8 cellular contexts compared by ENCODE assay signal in the genomic region with DNA sequence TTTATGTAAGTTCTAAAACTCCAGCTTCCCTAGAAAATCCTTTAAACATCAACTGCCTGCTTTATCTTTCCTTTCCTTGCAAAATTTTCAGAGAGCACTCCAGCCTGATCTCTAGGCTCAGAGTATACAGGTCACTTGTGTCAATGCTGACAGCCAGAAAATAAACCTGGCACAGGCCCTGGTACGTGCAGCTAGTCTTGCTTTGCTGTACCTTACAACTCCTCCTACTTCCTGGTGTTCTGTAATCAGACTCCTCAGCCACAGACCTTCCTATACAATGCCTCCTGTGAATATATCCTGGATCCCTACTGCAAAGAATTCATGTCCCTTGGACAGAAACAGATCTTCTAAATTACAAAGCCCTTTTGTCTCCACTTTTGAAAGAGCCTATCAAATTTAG. TPM values are rescaled to one million over a fixed set of nuclear protein-coding genes. Genes with fewer than 3 reads are reported as not detected.
DNase-seq lines count a peak whose midpoint lies in the region; ATAC-seq and TF ChIP-seq lines count a peak whose summit lies in the region.

No MANE protein-coding gene starts in this region.

- no TSS peak for BruUV-seq in Calu3 (replicated peaks; lab: Mats Ljungman, UMichigan)

- no peak overlapping the region for H3K9ac ChIP-seq in GM23248
- no peak overlapping the region for H3K9ac ChIP-seq in neural progenitor cell

- H3K27ac ChIP-seq in GM23248 (no peak overlapping the region), breast epithelium (peak overlapping the region; percentile 34 to 62), neural progenitor cell (no peak overlapping the region)

- in situ Hi-C loops in GM23248 (cut with MboI) = no loop called here

- TF ChIP-seq CTCF in Calu3 (IDR thresholded peaks at IDR 0.05; ENCODE audit: unreplicated experiment) = no peak
- no peak for TF ChIP-seq CTCF in breast epithelium (IDR thresholded peaks at IDR 0.05)
- TF ChIP-seq CTCF in neural progenitor cell (IDR thresholded peaks at IDR 0.05) = no peak

- H3K4me1 ChIP-seq in GM23248 (ENCODE audit: insufficient read depth) (no peaks in the 10 kb centered on the region), breast epithelium (no peaks in the 10 kb centered on the region), neural progenitor cell (peaks cover 10% of the 10 kb centered on the region)

- H3K4me3 Mint-ChIP-seq in Calu3 (ENCODE audit: low read depth, unreplicated experiment) (no peak overlapping the region), neural progenitor cell (no peak overlapping the region)

- 42 to 75% methylated on average over 1 of the region's 1 CpG for WGBS in GM23248 (ENCODE audit: low coverage in 1 of 2, low lambda C conversion rate in 2 of 2, missing lambda C conversion rate in 2 of 2), 2 experiments

- H3K27ac Mint-ChIP-seq in Calu3 (ENCODE audit: unreplicated experiment) (peak overlapping the region; percentile 84), neural progenitor cell (no peak overlapping the region)

- intact Hi-C loops in Calu3 (cut with micrococcal nuclease; ENCODE audit: unreplicated experiment) = no loop called here
- intact Hi-C loops in breast epithelium (cut with DNase I; ENCODE audit: low total_unique reads) = no loop called here
- intact Hi-C loops in sciatic nerve (cut with DNase I) = no loop called here

- no peaks in the 10 kb centered on the region for H3K9me2 ChIP-seq in GM23248 (ENCODE audit: insufficient read depth)

- DNase-seq in Calu3 (peak; percentile 38), GM23248 (no peak), NCI-H69 (lab: John Stamatoyannopoulos, UW) (peak; percentile 84), breast epithelium (ENCODE audit: low spot score in 2 of 2) (peak in 1 of 2 donors; percentile 50), neural progenitor cell (ENCODE audit: low spot score) (peak; percentile 23), dedifferentiated amniotic fluid mesenchymal stem cell (ENCODE audit: extremely low spot score) (no peak), sciatic nerve (ENCODE audit: low spot score) (no peak)

- no peak for TF ChIP-seq POLR2A in breast epithelium (IDR thresholded peaks at IDR 0.05)

- H3K36me3 Mint-ChIP-seq in Calu3 (ENCODE audit: insufficient read depth, unreplicated experiment) (peaks cover 9% of the 10 kb centered on the region), neural progenitor cell (no peaks in the 10 kb centered on the region)

- H3K9me3 Mint-ChIP-seq in Calu3 (ENCODE audit: low read depth, unreplicated experiment) = no peaks in the 10 kb centered on the region
- no peaks in the 10 kb centered on the region for H3K9me3 Mint-ChIP-seq in neural progenitor cell

- ATAC-seq in HG02852 (IDR thresholded peaks at IDR 0.05; ENCODE audit: unreplicated experiment) = no peak
- ATAC-seq in sciatic nerve = no peak

- H3F3A ChIP-seq in GM23248 (ENCODE audit: insufficient read depth) (no peaks in the 10 kb centered on the region), neural progenitor cell (ENCODE audit: low read depth) (no peaks in the 10 kb centered on the region)

- peak overlapping the region; percentile 53; the same call in 1 of the 2 replicates for H2AFZ ChIP-seq in GM23248
- peak overlapping the region; percentile 66 for H2AFZ ChIP-seq in neural progenitor cell (replicated peaks)

- H3K36me3 ChIP-seq in GM23248 (ENCODE audit: low read depth) (no peaks in the 10 kb centered on the region), breast epithelium (no peaks in the 10 kb centered on the region), neural progenitor cell (no peaks in the 10 kb centered on the region)

- no peak overlapping the region for H3K4me3 ChIP-seq in GM23248
- no peak overlapping the region for H3K4me3 ChIP-seq in breast epithelium
- no peak overlapping the region for H3K4me3 ChIP-seq in neural progenitor cell

- H3K4me1 Mint-ChIP-seq in Calu3 (ENCODE audit: low read depth, unreplicated experiment) = peaks cover 63% of the 10 kb centered on the region
- H3K4me1 Mint-ChIP-seq in neural progenitor cell = peaks cover 8% of the 10 kb centered on the region

- CTCF ChIA-PET in Calu3 (lab: Charles Lee) = interaction anchor here (1.5 kb wide), 1 partner anchor 10 kb away, joined by 4 read pairs; no protein-coding TSS in a partner anchor

- H3K27me3 Mint-ChIP-seq in Calu3 (ENCODE audit: unreplicated experiment) = no peaks in the 10 kb centered on the region
- peaks cover 6% of the 10 kb centered on the region for H3K27me3 Mint-ChIP-seq in neural progenitor cell (ENCODE audit: insufficient read depth, low read depth)

- H3K9me3 ChIP-seq in GM23248 (ENCODE audit: low read depth) (no peaks in the 10 kb centered on the region), breast epithelium (no peaks in the 10 kb centered on the region), neural progenitor cell (ENCODE audit: low read depth) (no peaks in the 10 kb centered on the region)

- H3K4me2 ChIP-seq in GM23248 (ENCODE audit: unreplicated experiment) (no peak overlapping the region), neural progenitor cell (peak overlapping the region; percentile 3)

- H4K20me1 ChIP-seq in GM23248 (ENCODE audit: insufficient read depth) (no peaks in the 10 kb centered on the region), neural progenitor cell (ENCODE audit: low read depth) (no peaks in the 10 kb centered on the region)

- H3K27me3 ChIP-seq in GM23248 (replicated peaks; ENCODE audit: insufficient read depth) = no peaks in the 10 kb centered on the region
- no peaks in the 10 kb centered on the region for H3K27me3 ChIP-seq in breast epithelium
- H3K27me3 ChIP-seq in neural progenitor cell = no peaks in the 10 kb centered on the region

- H3K79me2 ChIP-seq in GM23248 (ENCODE audit: insufficient read depth) = no peaks in the 10 kb centered on the region
- H3K79me2 ChIP-seq in neural progenitor cell (ENCODE audit: low read depth) = no peaks in the 10 kb centered on the region

RNA-seq across cellular contexts. Expression of gene TMEM123, which starts 24.2 kb away (rescaled TPM):
- total RNA-seq in Calu3 (2022) (204 and 236 TPM in 2 replicates), breast epithelium (100 to 1,000 TPM in 2 of 3 donors, 10 to 100 TPM in 1; 74.6 to 307 (median 167) TPM), neural progenitor cell (ENCODE audit: low replicate concordance) (127 and 230 TPM in 2 replicates), sciatic nerve (191 TPM)
- 93.1 and 106 TPM in 2 replicates for total RNA-seq in GM23248 (2014; rRNA removed; shearing (Covaris generic))
- polyA plus RNA-seq in GM23248 (2016; fragmentation: Nextera tagmentation; extraction: Ambion mirVana) = 113 and 122 TPM in 2 replicates

RNA-seq across cellular contexts. Expression of gene MMP7, which starts 53.7 kb away (rescaled TPM):
- total RNA-seq in Calu3 (2022) = 95.5 and 171 TPM in 2 replicates
- not detected in 2 replicates for total RNA-seq in GM23248 (2014; rRNA removed; shearing (Covaris generic))
- polyA plus RNA-seq in GM23248 (2016; fragmentation: Nextera tagmentation; extraction: Ambion mirVana) = not detected in 2 replicates
- 1,000 to 10,000 TPM in 1 of 3 donors, 100 to 1,000 TPM in 1, 1 to 10 TPM in 1; 2.1 to 1,213 (median 247) TPM for total RNA-seq in breast epithelium
- total RNA-seq in neural progenitor cell (ENCODE audit: low replicate concordance) = not detected in 2 replicates
- not detected for total RNA-seq in sciatic nerve

Comparison
In these comparisons a context has a peak if more than half of its experiments do, and no peak if none do; other contexts are left out.
1. DNase-seq: peak in Calu3 (single experiment), NCI-H69 (single experiment) and neural progenitor cell (single experiment); none in GM23248 (single experiment), dedifferentiated amniotic fluid mesenchymal stem cell (single experiment) and sciatic nerve (single experiment).
2. H3K27ac ChIP-seq: peak in breast epithelium (2 of 2); none in GM23248 (single experiment) and neural progenitor cell (single experiment).